33 cellular contexts compared by ENCODE assay signal in the genomic region with DNA sequence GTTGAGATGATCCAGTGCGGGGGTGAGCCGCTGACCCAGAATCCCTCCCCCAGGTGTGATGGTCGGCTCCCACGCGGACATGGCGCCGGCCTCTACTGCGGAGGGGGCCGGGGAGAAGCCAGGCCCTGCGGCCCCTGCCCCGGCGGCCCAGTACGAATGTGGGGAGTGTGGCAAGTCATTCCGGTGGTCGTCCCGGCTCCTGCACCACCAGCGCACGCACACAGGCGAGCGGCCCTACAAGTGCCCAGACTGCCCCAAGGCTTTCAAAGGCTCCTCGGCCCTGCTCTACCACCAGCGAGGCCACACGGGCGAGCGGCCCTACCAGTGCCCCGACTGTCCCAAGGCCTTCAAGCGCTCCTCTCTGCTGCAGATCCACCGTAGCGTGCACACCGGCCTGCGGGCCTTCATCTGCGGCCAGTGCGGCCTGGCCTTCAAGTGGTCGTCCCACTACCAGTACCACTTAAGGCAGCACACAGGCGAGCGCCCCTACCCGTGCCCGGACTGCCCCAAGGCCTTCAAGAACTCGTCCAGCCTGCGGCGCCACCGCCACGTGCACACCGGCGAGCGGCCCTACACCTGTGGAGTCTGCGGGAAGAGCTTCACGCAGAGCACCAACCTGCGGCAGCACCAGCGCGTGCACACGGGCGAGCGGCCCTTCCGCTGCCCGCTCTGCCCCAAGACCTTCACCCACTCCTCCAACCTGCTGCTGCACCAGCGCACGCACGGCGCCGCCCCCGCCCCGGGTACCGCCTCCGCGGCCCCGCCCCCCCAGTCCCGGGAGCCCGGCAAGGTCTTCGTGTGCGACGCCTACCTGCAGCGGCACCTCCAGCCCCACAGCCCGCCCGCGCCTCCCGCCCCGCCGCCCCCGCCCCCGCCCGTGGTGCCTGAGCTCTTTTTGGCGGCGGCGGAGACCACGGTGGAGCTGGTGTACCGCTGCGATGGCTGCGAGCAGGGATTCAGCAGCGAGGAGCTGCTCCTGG. TPM values are rescaled to one million over a fixed set of nuclear protein-coding genes. Genes with fewer than 3 reads are reported as not detected.
"Had no signal": no experiment of that assay in that cellular context is flagged by ENCODE, and none has a peak within 500 bp of the region (broad histone marks: within the 10 kb centered on the region; RNA-seq: fewer than 3 reads in every experiment).

No MANE protein-coding gene starts in this region.

- H3K9me3 ChIP-seq: ascending aorta, esophagus muscularis mucosa, heart right ventricle, psoas muscle, spleen, suprapubic skin, tibial artery, upper lobe of right lung had no signal

- H3K4me3 Mint-ChIP-seq: activated CD4-positive, alpha-beta memory T cell treated with anti-CD3 and anti-CD28 coated beads for 36 hours; activated CD4-positive, alpha-beta T cell treated with anti-CD3 and anti-CD28 coated beads, Interleukin-2, amount 10 ng/mL, durations not matched to agents 24 days and 14 days; activated naive CD4-positive, alpha-beta T cell treated with anti-CD3 and anti-CD28 coated beads, Interleukin-2, amount 10 ng/mL, durations not matched to agents 7 days and 5 days; activated naive CD8-positive, alpha-beta T cell treated with anti-CD3 and anti-CD28 coated beads, Interleukin-2, amount 10 ng/mL, durations not matched to agents 7 days and 5 days had no signal

- H3K9ac ChIP-seq: parathyroid adenoma had no signal

- H2AFZ ChIP-seq: parathyroid adenoma had no signal

- H3K27me3 ChIP-seq: ascending aorta, cardiac muscle cell, esophagus muscularis mucosa, foreskin keratinocyte, heart right ventricle, suprapubic skin, upper lobe of right lung had no signal

- H3K27ac Mint-ChIP-seq: activated CD4-positive, alpha-beta memory T cell treated with anti-CD3 and anti-CD28 coated beads for 36 hours; activated CD4-positive, alpha-beta T cell treated with anti-CD3 and anti-CD28 coated beads, Interleukin-2, amount 10 ng/mL, durations not matched to agents 24 days and 14 days; activated naive CD4-positive, alpha-beta T cell treated with anti-CD3 and anti-CD28 coated beads, Interleukin-2, amount 10 ng/mL, durations not matched to agents 7 days and 5 days; activated naive CD8-positive, alpha-beta T cell treated with anti-CD3 and anti-CD28 coated beads, Interleukin-2, amount 10 ng/mL, durations not matched to agents 7 days and 5 days; T-helper 1 cell treated with Interleukin-12 subunit alpha and Interleukin-12 subunit beta and Interleukin-4 antibody, amounts not matched to agents 30 μg/mL and 1 μg/mL, for 36 hours had no signal

- H3K27me3 Mint-ChIP-seq: activated CD4-positive, alpha-beta memory T cell treated with anti-CD3 and anti-CD28 coated beads for 36 hours; activated CD4-positive, alpha-beta T cell treated with anti-CD3 and anti-CD28 coated beads, Interleukin-2, amount 10 ng/mL, durations not matched to agents 24 days and 14 days; activated naive CD8-positive, alpha-beta T cell treated with anti-CD3 and anti-CD28 coated beads, Interleukin-2, amount 10 ng/mL, durations not matched to agents 7 days and 5 days; naive thymus-derived CD4-positive, alpha-beta T cell had no signal

- H3K9me3 Mint-ChIP-seq: activated CD4-positive, alpha-beta memory T cell treated with anti-CD3 and anti-CD28 coated beads for 36 hours; activated CD4-positive, alpha-beta T cell treated with anti-CD3 and anti-CD28 coated beads, Interleukin-2, amount 10 ng/mL, durations not matched to agents 24 days and 14 days; activated naive CD4-positive, alpha-beta T cell treated with anti-CD3 and anti-CD28 coated beads, Interleukin-2, amount 10 ng/mL, durations not matched to agents 7 days and 5 days; activated naive CD8-positive, alpha-beta T cell treated with anti-CD3 and anti-CD28 coated beads, Interleukin-2, amount 10 ng/mL, durations not matched to agents 7 days and 5 days; T-helper 1 cell treated with Interleukin-12 subunit alpha and Interleukin-12 subunit beta and Interleukin-4 antibody, amounts not matched to agents 30 μg/mL and 1 μg/mL, for 36 hours had no signal

- H3K27ac ChIP-seq: ascending aorta, cardiac muscle cell, esophagus muscularis mucosa, foreskin keratinocyte, heart right ventricle, parathyroid adenoma, psoas muscle, spleen, suprapubic skin, tibial artery, upper lobe of right lung, VCaP had no signal

- ATAC-seq: foreskin keratinocyte; heart right ventricle; left cardiac atrium; naive thymus-derived CD4-positive, alpha-beta T cell; psoas muscle; upper lobe of right lung had no signal

- DNase-seq: activated CD4-positive, alpha-beta memory T cell treated with anti-CD3 and anti-CD28 coated beads for 36 hours; activated CD4-positive, alpha-beta T cell treated with anti-CD3 and anti-CD28 coated beads, Interleukin-2, amount 10 ng/mL, durations not matched to agents 24 days and 14 days; activated CD4-positive, CD25-positive, alpha-beta regulatory T cell treated with anti-CD3 and anti-CD28 coated beads, Interleukin-2, amount 50 U/mL, for 72 hours; activated CD8-positive, alpha-beta memory T cell treated with anti-CD3 and anti-CD28 coated beads, Interleukin-2, amount 50 U/mL, for 4 hours; activated gamma-delta T cell; activated naive CD4-positive, alpha-beta T cell treated with anti-CD3 and anti-CD28 coated beads, Interleukin-2, amount 10 ng/mL, durations not matched to agents 7 days and 5 days; activated naive CD8-positive, alpha-beta T cell treated with anti-CD3 and anti-CD28 coated beads, Interleukin-2, amount 10 ng/mL, durations not matched to agents 7 days and 5 days; activated T-cell treated with anti-CD3 and anti-CD28 coated beads, Interleukin-2, amount 50 U/mL, for 1 hour; foreskin keratinocyte; islet precursor cell; left cardiac atrium; mammary epithelial cell; midbrain; naive thymus-derived CD4-positive, alpha-beta T cell; occipital lobe; psoas muscle; spleen; stimulated activated naive CD4-positive, alpha-beta T cell; T-helper 9 cell; tibial artery; upper lobe of right lung had no signal

- H3K4me3 ChIP-seq: ascending aorta, cardiac muscle cell, esophagus muscularis mucosa, heart right ventricle, psoas muscle, spleen, suprapubic skin, tibial artery, upper lobe of right lung had no signal

- H3K36me3 Mint-ChIP-seq: brain had no signal

RNA-seq across cellular contexts. Expression of a gene that starts 6.8 kb away (rescaled TPM):
- total RNA-seq: foreskin keratinocyte had no signal
- polyA plus RNA-seq: mammary epithelial cell; naive thymus-derived CD4-positive, alpha-beta T cell had no signal

RNA-seq across cellular contexts. Expression of a gene that starts 16.9 kb away (rescaled TPM):
- total RNA-seq: activated CD4-positive, alpha-beta memory T cell treated with anti-CD3 and anti-CD28 coated beads for 36 hours; activated CD4-positive, alpha-beta T cell treated with anti-CD3 and anti-CD28 coated beads, Interleukin-2, amount 10 ng/mL, durations not matched to agents 24 days and 14 days; activated CD8-positive, alpha-beta memory T cell treated with anti-CD3 and anti-CD28 coated beads for 36 hours; activated naive CD8-positive, alpha-beta T cell treated with anti-CD3 and anti-CD28 coated beads, Interleukin-2, amount 10 ng/mL, durations not matched to agents 7 days and 5 days; ascending aorta; cardiac muscle cell; esophagus muscularis mucosa; foreskin keratinocyte; glomerular endothelial cell; heart right ventricle; left cardiac atrium; liver; mammary epithelial cell; naive thymus-derived CD4-positive, alpha-beta T cell; occipital lobe; psoas muscle; spleen; suprapubic skin; upper lobe of right lung had no signal
- polyA plus RNA-seq: cardiac muscle cell; foreskin keratinocyte; heart right ventricle; liver; mammary epithelial cell; naive thymus-derived CD4-positive, alpha-beta T cell; psoas muscle; spleen had no signal
